In the genomic region with DNA sequence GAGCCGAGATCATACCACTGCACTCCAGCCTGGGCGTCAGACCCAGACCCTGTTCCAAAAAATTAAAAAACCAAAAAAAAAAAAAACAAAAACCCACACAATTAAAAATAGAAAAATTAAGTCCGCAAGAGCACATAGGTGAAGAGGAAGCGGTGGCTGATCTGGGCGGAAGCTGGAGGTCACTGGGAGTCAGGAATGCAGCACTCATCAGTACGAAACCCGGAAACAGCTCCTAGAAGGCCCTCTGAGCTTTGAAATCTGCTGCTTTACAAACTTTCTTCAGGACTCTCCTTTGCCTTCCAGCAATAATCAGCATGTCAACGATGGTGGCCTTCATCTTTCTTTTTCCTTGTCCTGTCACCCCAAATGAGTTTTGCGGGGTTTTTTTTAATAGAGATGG, we compare ENCODE assay signal across 25 cellular contexts.
"Had no signal": no experiment of that assay in that cellular context is flagged by ENCODE, and none has a peak within 500 bp of the region (broad histone marks: within the 10 kb centered on the region; RNA-seq: fewer than 3 reads in every experiment).

No MANE protein-coding gene starts in this region.

- H3K4me2 ChIP-seq: hepatocyte had no signal

- H3K36me3 ChIP-seq: prostate gland had no signal

- H3K4me1 ChIP-seq: foreskin keratinocyte, testis had no signal

- H3K9me3 ChIP-seq: colonic mucosa, gastroesophageal sphincter, heart left ventricle, left lung, lower lobe of right lung, prostate gland, right atrium auricular region, sigmoid colon, testis, tibial artery, upper lobe of left lung had no signal

- H3K27me3 ChIP-seq: colonic mucosa, foreskin keratinocyte, gastroesophageal sphincter, heart left ventricle, hepatocyte, left lung, right atrium auricular region, sigmoid colon, testis, tibial artery, upper lobe of left lung had no signal

- H3K4me3 ChIP-seq: colonic mucosa, gastroesophageal sphincter, heart left ventricle, hepatocyte, left lung, lower lobe of right lung, prostate gland, right atrium auricular region, sigmoid colon, testis, tibial artery, upper lobe of left lung had no signal

- H3K27ac ChIP-seq: colonic mucosa, epithelial cell of prostate, foreskin keratinocyte, gastroesophageal sphincter, heart left ventricle, hepatocyte, left lung, lower lobe of right lung, prostate gland, right atrium auricular region, sigmoid colon, testis, tibial artery, upper lobe of left lung had no signal

- H2AFZ ChIP-seq: hepatocyte had no signal

- ATAC-seq: effector memory CD8-positive, alpha-beta T cell; esophagus mucosa; foreskin keratinocyte; gastroesophageal sphincter; heart left ventricle; left cardiac atrium; left lung; lower lobe of right lung; stimulated activated memory B cell treated with anti-CD40 and anti-IgM and Interleukin-4, amounts not matched to agents 10 μg/mL and 1 μg/mL and 100 μg/mL, for 72 hours; stimulated activated naive CD8-positive, alpha-beta T cell treated with anti-CD3 and anti-CD28 coated beads, Interleukin-15, Interleukin-2, amounts not matched to agents 100 U/mL and 50 U/mL, for 24 hours had no signal

- FAIRE-seq: endometrium, urothelium cell line had no signal

- DNase-seq: colonic mucosa; effector memory CD8-positive, alpha-beta T cell; foreskin keratinocyte; left cardiac atrium; left lung; lower lobe of right lung; nucleus accumbens; sigmoid colon; stimulated activated CD4-positive, alpha-beta T cell treated with anti-CD3 and anti-CD28 coated beads, Interleukin-2, amount 100 ng/mL, for 24 hours; stimulated activated CD4-positive, alpha-beta T cell treated with anti-CD3 and anti-CD28 coated beads, Interleukin-4, amount 100 ng/mL, for 24 hours; stimulated activated naive CD8-positive, alpha-beta T cell treated with anti-CD3 and anti-CD28 coated beads, Interleukin-15, Interleukin-2, amounts not matched to agents 100 U/mL and 50 U/mL, for 24 hours; substantia nigra; testis; tibial artery; upper lobe of left lung had no signal
